8 cellular contexts compared by ENCODE assay signal in the genomic region with DNA sequence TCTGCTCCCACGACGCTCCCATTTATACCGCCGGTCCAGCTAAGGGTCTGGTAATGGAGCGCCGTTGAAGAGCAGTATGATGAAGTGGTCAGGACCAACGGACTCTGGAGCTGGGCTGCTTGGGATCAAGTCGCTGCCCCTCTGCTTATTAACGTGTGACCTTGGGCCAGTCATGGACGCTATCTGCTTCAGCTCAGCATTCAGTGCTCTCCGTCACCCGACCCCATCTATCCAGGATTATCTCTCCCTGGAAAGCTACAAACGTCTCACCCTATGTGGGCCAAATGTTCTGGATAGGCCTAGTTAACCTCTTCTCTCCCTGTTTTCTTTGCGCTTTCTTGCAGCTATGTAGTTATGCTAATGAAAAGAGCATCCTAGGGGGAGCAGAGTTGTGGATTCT. TPM values are rescaled to one million over a fixed set of nuclear protein-coding genes. Genes with fewer than 3 reads are reported as not detected.
A peak's percentile ranks its signal among the peaks of the same experiment; 100 is the strongest.
DNase-seq lines count a peak whose midpoint lies in the region; ATAC-seq, FAIRE-seq and TF ChIP-seq lines count a peak whose summit lies in the region.

No MANE protein-coding gene starts in this region.

- peaks cover 0 to 4% of the 10 kb centered on the region in 2 donors for H3K27me3 Mint-ChIP-seq in CD8-positive, alpha-beta memory T cell

- peak overlapping the region; percentile 72 for H3K4me3 ChIP-seq in CD8-positive, alpha-beta memory T cell (ENCODE audit: low read length)
- H3K4me3 ChIP-seq in astrocyte of the spinal cord (ENCODE audit: low read depth, low read length) = peak overlapping the region; percentile 69
- peak overlapping the region; percentile 72 to 87 (median 76) for H3K4me3 ChIP-seq in HepG2 (replicated peaks in 1 of 3; ENCODE audit: insufficient read depth in 1 of 3, low read depth in 2 of 3, low read length in 3 of 3)
- H3K4me3 ChIP-seq in transverse colon = peak overlapping the region; percentile 63 to 97 (median 84)

- TF ChIP-seq CTCF in astrocyte of the spinal cord (IDR thresholded peaks at IDR 0.05; ENCODE audit: low read depth, low read length) (no peak), HepG2 (CRISPR knock-in tag; IDR thresholded peaks at IDR 0.05) (no peak), transverse colon (IDR thresholded peaks at IDR 0.05) (no peak), GM13977 (IDR thresholded peaks at IDR 0.05; ENCODE audit: extremely low read depth, insufficient read depth, missing control alignments) (no peak)

- 7% methylated on average over 14 of the region's 14 CpGs for whole genome bisulfite sequencing in HepG2 (ENCODE audit: low lambda C conversion rate)
- WGBS in transverse colon (ENCODE audit: low coverage in 1 of 2), 2 donors = 0 to 5% methylated on average over 4 to 14 of the region's 14 CpGs

- peaks cover 1 to 29% (median 11%) of the 10 kb centered on the region in 3 donors for H3K36me3 Mint-ChIP-seq in CD8-positive, alpha-beta memory T cell

- H3K27me3 ChIP-seq in CD8-positive, alpha-beta memory T cell (ENCODE audit: insufficient read depth, low read length, poor library complexity, severe bottlenecking) = no peaks in the 10 kb centered on the region
- H3K27me3 ChIP-seq in HepG2 (ENCODE audit: control insufficient read depth in 1 of 2, insufficient read depth in 2 of 2, low read length in 2 of 2) = no peaks in the 10 kb centered on the region; a peak in 1 of 5 replicates
- no peaks in the 10 kb centered on the region for H3K27me3 ChIP-seq in transverse colon

- BruUV-seq in HepG2 (replicated peaks; lab: Mats Ljungman, UMichigan) = no TSS peak

- no peaks in the 10 kb centered on the region for H3K9me3 Mint-ChIP-seq in CD8-positive, alpha-beta memory T cell

- peak; percentile 64 for FAIRE-seq in HepG2 (lab: Jason Lieb, UNC)

- no peak overlapping the region for H2AFZ ChIP-seq in HepG2 (ENCODE audit: low read length)

- H3K9ac ChIP-seq in HepG2 (ENCODE audit: insufficient read depth, low read depth, low read length) = peak overlapping the region; percentile 77

- TF ChIP-seq POLR2A in HepG2 (IDR thresholded peaks at IDR 0.05; ENCODE audit: insufficient read depth in 1 of 2, low read depth in 2 of 2, low read length in 2 of 2) (peak in 1 of 2 experiments; percentile 33; a peak in 1 of 4 replicates), transverse colon (IDR thresholded peaks at IDR 0.05) (no peak)

- peaks cover 51% of the 10 kb centered on the region for H3K79me2 ChIP-seq in HepG2 (ENCODE audit: insufficient read depth, low read length)

- H3K4me1 ChIP-seq in CD8-positive, alpha-beta memory T cell (ENCODE audit: insufficient read depth, low read length) = peaks cover 20% of the 10 kb centered on the region
- H3K4me1 ChIP-seq in HepG2 (ENCODE audit: insufficient read depth, low read length) (peaks cover 57% of the 10 kb centered on the region), transverse colon (peaks cover 0 to 21% (median 16%) of the 10 kb centered on the region in 4 donors)

- no peaks in the 10 kb centered on the region for H3K36me3 ChIP-seq in CD8-positive, alpha-beta memory T cell (ENCODE audit: insufficient read depth, low read length)
- H3K36me3 ChIP-seq in HepG2 (replicated peaks in 1 of 2; ENCODE audit: control insufficient read depth in 1 of 2, insufficient read depth in 2 of 2, low read length in 2 of 2) (0 out of 5 replicates have a peak, but pooled peaks cover 0 to 9% of the 10 kb centered on the region in 2 experiments), transverse colon (no peaks in the 10 kb centered on the region)

- H4K20me1 ChIP-seq in HepG2 (ENCODE audit: insufficient read depth, low read length) = no peaks in the 10 kb centered on the region

- H3K27ac Mint-ChIP-seq in CD8-positive, alpha-beta memory T cell = peak overlapping the region in 7 of 8 donors; percentile 73 to 96 (median 86)

- H3K9me3 ChIP-seq in CD8-positive, alpha-beta memory T cell (ENCODE audit: low read length) = no peaks in the 10 kb centered on the region
- H3K9me3 ChIP-seq in HepG2 (ENCODE audit: low read length) (no peaks in the 10 kb centered on the region), transverse colon (no peaks in the 10 kb centered on the region)

- peak overlapping the region; percentile 93 to 99 (median 97) for H3K4me3 Mint-ChIP-seq in CD8-positive, alpha-beta memory T cell

- no peak for DNase-seq in CD8-positive, alpha-beta memory T cell
- DNase-seq in HPDE6-E6E7 (ENCODE audit: extremely low spot score) (peak; percentile 27), astrocyte of the spinal cord (ENCODE audit: low read depth, low spot score) (no peak), HepG2 (ENCODE audit: low spot score) (peak; percentile 23), transverse colon (no peak), GM13977 (ENCODE audit: low spot score) (no peak)

- CTCF ChIA-PET in CD8-positive, alpha-beta memory T cell (lab: Charles Lee) = interaction anchor here (0.9 kb wide), 1 partner anchor 15 kb away, joined by 3 read pairs; no protein-coding TSS in a partner anchor
- CTCF ChIA-PET in HepG2 (lab: Yijun Ruan, JAX; ENCODE audit: low intra/inter-chr PET ratio, low total read pairs) = no interaction called here

- POLR2A ChIA-PET in CD8-positive, alpha-beta memory T cell (lab: Charles Lee) = no interaction called here
- POLR2A ChIA-PET in HepG2 (lab: Yijun Ruan, JAX) = interaction anchor here (1.5 to 2.4 kb wide), 2 partner anchors 60 to 68 kb away, joined by 12 to 26 read pairs; no protein-coding TSS in a partner anchor

- no peak for TF ChIP-seq RAD21 in HepG2 (CRISPR knock-in tag; IDR thresholded peaks at IDR 0.05)

- H3K4me2 ChIP-seq in HepG2 (ENCODE audit: low read depth, low read length) = peak overlapping the region; percentile 99

- peak; percentile 39 for ATAC-seq in HepG2
- ATAC-seq in GM19463 (IDR thresholded peaks at IDR 0.05; ENCODE audit: unreplicated experiment) = no peak
- no peak for ATAC-seq in HG02678 (IDR thresholded peaks at IDR 0.05; ENCODE audit: unreplicated experiment)

- TF ChIP-seq EP300 in HepG2 (IDR thresholded peaks at IDR 0.05; ENCODE audit: low read depth in 2 of 2, low read length in 2 of 2) (no peak), HepG2 (CRISPR knock-in tag; IDR thresholded peaks at IDR 0.05; ENCODE audit: borderline replicate concordance) (no peak), transverse colon (IDR thresholded peaks at IDR 0.05; ENCODE audit: low read depth) (no peak)

- in situ Hi-C loops in astrocyte of the spinal cord (cut with HindIII; ENCODE audit: low sequenced_read_pairs) (no loop called here), HepG2 (cut with HindIII; ENCODE audit: extremely low pct_ligation_motif_present, low pct_unique_long_range_greater_than_20kb) (no loop called here), transverse colon (cut with MboI; ENCODE audit: low pct_ligation_motif_present in 1 of 4, low pct_unique_long_range_greater_than_20kb in 1 of 4, low sequenced_read_pairs in 3 of 4) (no loop called here), GM13977 (cut with MboI; ENCODE audit: low pct_unique_long_range_greater_than_20kb, low sequenced_read_pairs, unreplicated experiment) (no loop called here)

- intact Hi-C loops in HepG2 (cut with micrococcal nuclease; ENCODE audit: unreplicated experiment) (no loop called here), transverse colon (cut with DNase I; ENCODE audit: low total_unique reads) (no loop called here)

- H3K4me1 Mint-ChIP-seq in CD8-positive, alpha-beta memory T cell = peaks cover 39 to 48% (median 48%) of the 10 kb centered on the region in 3 donors

- peak overlapping the region; percentile 80 for H3K27ac ChIP-seq in CD8-positive, alpha-beta memory T cell (ENCODE audit: low read depth, low read length)
- H3K27ac ChIP-seq in HepG2 (ENCODE audit: extremely low read length, insufficient read depth, low read length) (peak overlapping the region; percentile 75), transverse colon (peak overlapping the region; percentile 79 to 91 (median 82))

RNA-seq across cellular contexts. Expression of a gene that starts 0.9 kb away (rescaled TPM):
- 10 to 100 TPM; 58.5 to 60.6 TPM for total RNA-seq in CD8-positive, alpha-beta memory T cell
- polyA plus RNA-seq in CD8-positive, alpha-beta memory T cell = 25.4 TPM
- 76.3 and 125 TPM in 2 replicates for total RNA-seq in HepG2 (2016; rRNA removed; fragmentation: Illumina TruSeq; extraction: Trizol)
- total RNA-seq in HepG2 (2016; cell fraction: cytosol; rRNA removed; fragmentation: Illumina TruSeq; extraction: Trizol; ENCODE audit: low read depth) = 12.2 and 14.5 TPM in 2 replicates
- 76.5 and 122 TPM in 2 replicates for total RNA-seq in HepG2 (2016; cell fraction: insoluble cytoplasmic fraction; rRNA removed; fragmentation: Illumina TruSeq; extraction: Trizol)
- 17.5 and 23.6 TPM in 2 replicates for total RNA-seq in HepG2 (2016; cell fraction: membrane; rRNA removed; fragmentation: Illumina TruSeq; extraction: Trizol)
- total RNA-seq in HepG2 (2016; cell fraction: nucleus; rRNA removed; fragmentation: Illumina TruSeq; extraction: Trizol) = 50.2 and 54.3 TPM in 2 replicates
- 13.5 and 19.9 TPM in 2 replicates for polyA plus RNA-seq in HepG2 (2011; rRNA removed)
- 7.9 and 10.8 TPM in 2 replicates for polyA plus RNA-seq in HepG2 (2011; cell fraction: cytosol; rRNA removed)
- polyA plus RNA-seq in HepG2 (2011; cell fraction: nucleus; rRNA removed) = 6.8 and 7.9 TPM in 2 replicates
- 21.3 and 30.0 TPM in 2 replicates for polyA plus RNA-seq in HepG2 (2012)
- 2.7 and 3.2 TPM in 2 replicates for polyA plus RNA-seq in HepG2 (2016; cell fraction: cytosol; fragmentation: Illumina TruSeq; extraction: Trizol; ENCODE audit: low read depth)
- polyA plus RNA-seq in HepG2 (2016; cell fraction: insoluble cytoplasmic fraction; fragmentation: Illumina TruSeq; extraction: Trizol; ENCODE audit: low read depth) = 81.0 and 82.7 TPM in 2 replicates
- polyA plus RNA-seq in HepG2 (2016; cell fraction: membrane; fragmentation: Illumina TruSeq; extraction: Trizol; ENCODE audit: low read depth) = 6.4 and 7.3 TPM in 2 replicates
- polyA plus RNA-seq in HepG2 (2016; cell fraction: nucleus; fragmentation: Illumina TruSeq; extraction: Trizol; ENCODE audit: insufficient read depth, low read depth) = 42.8 and 46.2 TPM in 2 replicates
- polyA minus RNA-seq in HepG2 (2011; rRNA and poly(A)+ RNA removed; ENCODE audit: low replicate concordance) = 14.0 and 23.3 TPM in 2 replicates
- 19.4 and 20.9 TPM in 2 replicates for polyA minus RNA-seq in HepG2 (2011; cell fraction: cytosol; rRNA and poly(A)+ RNA removed)
- polyA minus RNA-seq in HepG2 (2011; cell fraction: nucleus; rRNA and poly(A)+ RNA removed) = 25.5 and 29.3 TPM in 2 replicates
- total RNA-seq in transverse colon = 10 to 100 TPM in 1 of 4 donors, 1 to 10 TPM in 3; 3.0 to 10.8 (median 5.0) TPM

RNA-seq across cellular contexts. Expression of a gene that starts 34.7 kb away (rescaled TPM):
- total RNA-seq in CD8-positive, alpha-beta memory T cell = under 1 TPM; 0.39 to 0.71 TPM
- polyA plus RNA-seq in CD8-positive, alpha-beta memory T cell = not detected
- total RNA-seq in HepG2 (2016; rRNA removed; fragmentation: Illumina TruSeq; extraction: Trizol) = 86.5 and 161 TPM in 2 replicates
- total RNA-seq in HepG2 (2016; cell fraction: cytosol; rRNA removed; fragmentation: Illumina TruSeq; extraction: Trizol; ENCODE audit: low read depth) = 35.3 and 38.4 TPM in 2 replicates
- 81.2 and 157 TPM in 2 replicates for total RNA-seq in HepG2 (2016; cell fraction: insoluble cytoplasmic fraction; rRNA removed; fragmentation: Illumina TruSeq; extraction: Trizol)
- 43.3 and 50.6 TPM in 2 replicates for total RNA-seq in HepG2 (2016; cell fraction: membrane; rRNA removed; fragmentation: Illumina TruSeq; extraction: Trizol)
- 148 and 175 TPM in 2 replicates for total RNA-seq in HepG2 (2016; cell fraction: nucleus; rRNA removed; fragmentation: Illumina TruSeq; extraction: Trizol)
- polyA plus RNA-seq in HepG2 (2011; rRNA removed) = 54.5 and 71.1 TPM in 2 replicates
- 40.5 and 55.7 TPM in 2 replicates for polyA plus RNA-seq in HepG2 (2011; cell fraction: cytosol; rRNA removed)
- 23.7 and 32.0 TPM in 2 replicates for polyA plus RNA-seq in HepG2 (2011; cell fraction: nucleus; rRNA removed)
- 133 and 185 TPM in 2 replicates for polyA plus RNA-seq in HepG2 (2012)
- polyA plus RNA-seq in HepG2 (2016; cell fraction: cytosol; fragmentation: Illumina TruSeq; extraction: Trizol; ENCODE audit: low read depth) = 40.3 and 47.3 TPM in 2 replicates
- 110 and 111 TPM in 2 replicates for polyA plus RNA-seq in HepG2 (2016; cell fraction: insoluble cytoplasmic fraction; fragmentation: Illumina TruSeq; extraction: Trizol; ENCODE audit: low read depth)
- polyA plus RNA-seq in HepG2 (2016; cell fraction: membrane; fragmentation: Illumina TruSeq; extraction: Trizol; ENCODE audit: low read depth) = 43.9 and 48.4 TPM in 2 replicates
- polyA plus RNA-seq in HepG2 (2016; cell fraction: nucleus; fragmentation: Illumina TruSeq; extraction: Trizol; ENCODE audit: insufficient read depth, low read depth) = 287 and 318 TPM in 2 replicates
- polyA minus RNA-seq in HepG2 (2011; rRNA and poly(A)+ RNA removed; ENCODE audit: low replicate concordance) = 0.61 and 14.8 TPM in 2 replicates
- polyA minus RNA-seq in HepG2 (2011; cell fraction: cytosol; rRNA and poly(A)+ RNA removed) = 51.5 and 59.4 TPM in 2 replicates
- polyA minus RNA-seq in HepG2 (2011; cell fraction: nucleus; rRNA and poly(A)+ RNA removed) = 33.1 and 43.6 TPM in 2 replicates
- total RNA-seq in transverse colon = 100 to 1,000 TPM; 238 to 988 (median 646) TPM

Comparison
In these comparisons a context has a peak if more than half of its experiments do, and no peak if none do; other contexts are left out.
1. DNase-seq: peak in HPDE6-E6E7 (single experiment) and HepG2 (single experiment); none in CD8-positive, alpha-beta memory T cell (0 of 5), astrocyte of the spinal cord (single experiment), transverse colon (single experiment) and GM13977 (single experiment).
2. RNA of a gene that starts 34.7 kb away (total RNA-seq): 238 to 988 TPM in transverse colon and 35.3 to 175 TPM in HepG2; 0.39 to 0.71 TPM in CD8-positive, alpha-beta memory T cell; every median in the first group is over 10 times any median in the second.
3. Peak in every context shown above with its lines, with median percentiles within 50 percentile points of each other: H3K27ac ChIP-seq and H3K4me3 ChIP-seq.